In the genomic region with DNA sequence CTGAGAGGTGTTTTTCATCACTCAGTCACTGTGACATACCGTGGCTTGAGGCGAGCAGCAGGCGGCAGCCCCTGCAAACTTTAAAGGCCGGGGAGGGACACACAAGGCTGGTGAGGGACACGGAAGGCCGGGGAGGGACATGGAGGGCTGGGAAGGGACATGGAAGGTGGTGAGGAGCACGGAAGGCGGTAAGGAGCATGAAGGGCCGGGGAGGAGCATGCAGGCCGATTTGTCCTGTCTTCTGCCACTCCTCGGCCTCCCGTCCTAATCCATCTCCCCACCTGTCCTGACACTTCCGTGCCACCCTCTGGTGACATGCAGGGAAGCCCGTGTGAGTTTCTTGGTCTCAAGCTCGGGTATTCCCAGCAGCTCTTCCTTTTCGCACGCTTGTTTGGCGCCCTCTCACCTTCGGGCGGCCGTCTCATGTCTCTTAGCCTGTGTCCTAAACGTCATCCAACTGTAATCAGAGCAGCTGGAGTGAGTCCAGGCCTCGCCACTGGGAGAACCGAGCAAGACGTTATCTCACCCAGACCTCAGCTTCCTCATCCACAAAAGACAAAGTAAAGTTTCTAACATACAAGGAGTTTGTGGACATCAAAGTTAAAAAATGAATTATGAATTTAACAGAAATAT, we compare ENCODE assay signal across 26 cellular contexts.
DNase-seq lines count a peak whose midpoint lies in the region; ATAC-seq lines count a peak whose summit lies in the region.
"Had no signal": no experiment of that assay in that cellular context is flagged by ENCODE, and none has a peak within 500 bp of the region (broad histone marks: within the 10 kb centered on the region; RNA-seq: fewer than 3 reads in every experiment).

No MANE protein-coding gene starts in this region.

- H2AK5ac ChIP-seq in neuronal stem cell (ENCODE audit: low read depth, low read length) = no peak overlapping the region

- H2BK5ac ChIP-seq in neuronal stem cell (ENCODE audit: low read length) = no peak overlapping the region

- H3K9ac ChIP-seq in neuronal stem cell (ENCODE audit: low read depth, low read length, poor library complexity) = no peak overlapping the region
- H3K9ac ChIP-seq: BLaER1, SK-N-SH had no signal

- DNase-seq in NCI-H2196 (lab: John Stamatoyannopoulos, UW; ENCODE audit: unreplicated experiment) (peak; percentile 14), NCI-H2196 treated with DMSO at 0.1 percent for 48 hours (lab: John Stamatoyannopoulos, UW; ENCODE audit: unreplicated experiment) (no peak), SK-N-DZ (ENCODE audit: low spot score) (peak; percentile 56), dermis blood vessel endothelial cell (peak; percentile 10), neuronal stem cell (ENCODE audit: low spot score) (no peak), anterior cingulate cortex (lab: John Stamatoyannopoulos, UW) (no peak)
- no peak for DNase-seq in effector memory CD8-positive, alpha-beta T cell
- DNase-seq in stimulated activated CD4-positive, alpha-beta T cell treated with anti-CD3 and anti-CD28 coated beads, Interleukin-4, amount 100 ng/mL, for 24 hours = no peak
- DNase-seq: activated CD4-positive, alpha-beta T cell treated with anti-CD3 and anti-CD28 coated beads for 4 hours; activated CD8-positive, alpha-beta memory T cell treated with anti-CD3 and anti-CD28 coated beads, Interleukin-2, amount 10 ng/mL, durations not matched to agents 7 days and 5 days; caudate nucleus; DMS153; KG1; NCI-H1048; NCI-H2107; NCI-H526; PC-9; SK-N-SH; stimulated activated CD4-positive, alpha-beta T cell treated with anti-CD3 and anti-CD28 coated beads, Interleukin-4, amount 100 ng/mL, for 4 hours; T1000 had no signal

- no peak overlapping the region for H4K91ac ChIP-seq in neuronal stem cell (ENCODE audit: low read depth, low read length, poor library complexity)

- no peaks in the 10 kb centered on the region for H3K79me1 ChIP-seq in neuronal stem cell (ENCODE audit: low read depth, low read length)

- peaks cover 2 to 7% of the 10 kb centered on the region in 2 donors for H3K4me1 Mint-ChIP-seq in effector memory CD8-positive, alpha-beta T cell (ENCODE audit: low read depth in 2 of 2)
- H3K4me1 Mint-ChIP-seq: activated CD8-positive, alpha-beta memory T cell treated with anti-CD3 and anti-CD28 coated beads, Interleukin-2, amount 10 ng/mL, durations not matched to agents 7 days and 5 days had no signal

- peak overlapping the region; percentile 82 for H3K23ac ChIP-seq in neuronal stem cell (ENCODE audit: low read depth, low read length, poor library complexity)

- no peak overlapping the region for H2BK12ac ChIP-seq in neuronal stem cell (ENCODE audit: low read length)

- H3K9me3 Mint-ChIP-seq in effector memory CD8-positive, alpha-beta T cell = no peaks in the 10 kb centered on the region

- H2BK15ac ChIP-seq in neuronal stem cell (ENCODE audit: low read length) = no peak overlapping the region

- H3K36me3 ChIP-seq in neuronal stem cell (replicated peaks in 1 of 2; ENCODE audit: control insufficient read depth in 2 of 2, insufficient read depth in 2 of 2, low read length in 2 of 2) = no peaks in the 10 kb centered on the region
- H3K36me3 ChIP-seq: BLaER1, vagina had no signal

- H3K27ac Mint-ChIP-seq in effector memory CD8-positive, alpha-beta T cell = no peak overlapping the region
- H3K27ac Mint-ChIP-seq: activated CD8-positive, alpha-beta memory T cell treated with anti-CD3 and anti-CD28 coated beads, Interleukin-2, amount 10 ng/mL, durations not matched to agents 7 days and 5 days had no signal

- H3K9me3 ChIP-seq in neuronal stem cell (replicated peaks in 1 of 2; ENCODE audit: control insufficient read depth in 2 of 2, insufficient read depth in 1 of 2, low read depth in 1 of 2, low read length in 2 of 2) = peaks cover 3 to 17% of the 10 kb centered on the region in 2 donors
- H3K9me3 ChIP-seq: SK-N-SH, vagina had no signal

- no peak overlapping the region for H3K4me2 ChIP-seq in neuronal stem cell (ENCODE audit: insufficient read depth, low read length, poor library complexity, severe bottlenecking)
- H3K4me2 ChIP-seq: A549, BLaER1, PC-9, SK-N-SH had no signal

- H2BK120ac ChIP-seq in neuronal stem cell (ENCODE audit: low read depth, low read length) = no peak overlapping the region

- no peak for ATAC-seq in effector memory CD8-positive, alpha-beta T cell (replicated peaks)
- ATAC-seq: activated CD8-positive, alpha-beta memory T cell treated with anti-CD3 and anti-CD28 coated beads, Interleukin-2, amount 10 ng/mL, durations not matched to agents 7 days and 5 days; esophagus mucosa; left lobe of liver had no signal

- peak overlapping the region; percentile 84 for H3K18ac ChIP-seq in neuronal stem cell (ENCODE audit: low read length)

- H3K27ac ChIP-seq in neuronal stem cell (replicated peaks; ENCODE audit: low read length) = no peak overlapping the region
- H3K27ac ChIP-seq: A549, BLaER1, PC-9, vagina had no signal

- H3K4ac ChIP-seq in neuronal stem cell (ENCODE audit: low read length) = no peak overlapping the region

- H2AFZ ChIP-seq in neuronal stem cell (ENCODE audit: low read length) = no peak overlapping the region
- H2AFZ ChIP-seq: PC-9 had no signal

- H3K27me3 Mint-ChIP-seq in effector memory CD8-positive, alpha-beta T cell = peaks cover 69 to 92% of the 10 kb centered on the region in 2 donors

- H3K14ac ChIP-seq in neuronal stem cell (ENCODE audit: low read length) = peak overlapping the region; percentile 65

- peaks cover 3 to 18% (median 13%) of the 10 kb centered on the region in 3 experiments for H3K27me3 ChIP-seq in neuronal stem cell (ENCODE audit: control insufficient read depth in 3 of 3, insufficient read depth in 3 of 3, low read depth in 1 of 3, low read length in 3 of 3)
- H3K27me3 ChIP-seq: vagina had no signal

- no CpG with 5 or more reads among the region's 25 CpGs for WGBS in neuronal stem cell (ENCODE audit: extremely low coverage in 2 of 2, insufficient read length in 2 of 2, insufficient replicate concordance in 1 of 2), 2 donors

- no peak overlapping the region for H3K4me3 Mint-ChIP-seq in effector memory CD8-positive, alpha-beta T cell
- H3K4me3 Mint-ChIP-seq: activated CD8-positive, alpha-beta memory T cell treated with anti-CD3 and anti-CD28 coated beads, Interleukin-2, amount 10 ng/mL, durations not matched to agents 7 days and 5 days; neural crest cell had no signal

- H3K36me3 Mint-ChIP-seq in effector memory CD8-positive, alpha-beta T cell (ENCODE audit: insufficient read depth) = no peaks in the 10 kb centered on the region
- H3K36me3 Mint-ChIP-seq: activated CD8-positive, alpha-beta memory T cell treated with anti-CD3 and anti-CD28 coated beads, Interleukin-2, amount 10 ng/mL, durations not matched to agents 7 days and 5 days had no signal

- H3K4me3 ChIP-seq in neuronal stem cell (ENCODE audit: low read length in 2 of 2) = no peak overlapping the region
- H3K4me3 ChIP-seq: A549, BLaER1, PC-9, vagina had no signal

- no peak overlapping the region for H4K8ac ChIP-seq in neuronal stem cell (ENCODE audit: low read depth, low read length)

- H3K4me1 ChIP-seq in neuronal stem cell (ENCODE audit: control insufficient read depth in 2 of 2, insufficient read depth in 1 of 2, low read depth in 1 of 2, low read length in 2 of 2) = peaks cover 0 to 4% of the 10 kb centered on the region in 2 donors
- H3K4me1 ChIP-seq: A549 had no signal

Comparison
In these comparisons a context has a peak if more than half of its experiments do, and no peak if none do; other contexts are left out.
1. DNase-seq: peak in NCI-H2196 (single experiment), SK-N-DZ (single experiment) and dermis blood vessel endothelial cell (single experiment); none in NCI-H2196 treated with DMSO at 0.1 percent for 48 hours (single experiment), neuronal stem cell (single experiment), effector memory CD8-positive, alpha-beta T cell (0 of 3), anterior cingulate cortex (0 of 58) and stimulated activated CD4-positive, alpha-beta T cell treated with anti-CD3 and anti-CD28 coated beads, Interleukin-4, amount 100 ng/mL, for 24 hours (single experiment).